35 cellular contexts compared by ENCODE assay signal in genomic region chr4:94905511-94905910, GRCh38.
"Had no signal": no experiment of that assay in that cellular context is flagged by ENCODE, and none has a peak within 500 bp of the region (broad histone marks: within the 10 kb centered on the region; RNA-seq: fewer than 3 reads in every experiment).

No MANE protein-coding gene starts in this region.

- H3K4me3 ChIP-seq: MG63 had no signal

- H3K9me3 ChIP-seq: MG63 had no signal

- H3K27me3 ChIP-seq: MG63 had no signal

- H3K36me3 ChIP-seq: MG63 had no signal

- DNase-seq: Kasumi-1, MG63, MM.1S, MV-4-11, NCI-H1048, NCI-H1092, NCI-H1092 treated with DMSO at 0.1 percent for 48 hours, NCI-H1105, NCI-H1105 treated with DMSO at 0.1 percent for 48 hours, NCI-H1417, NCI-H1417 treated with DMSO at 0.1 percent for 48 hours, NCI-H1436, NCI-H1436 treated with DMSO at 0.1 percent for 48 hours, NCI-H146, NCI-H1694, NCI-H1694 treated with DMSO at 0.1 percent for 48 hours, NCI-H187, NCI-H187 treated with DMSO at 0.1 percent for 48 hours, NCI-H1930, NCI-H2029, NCI-H2029 treated with DMSO at 0.1 percent for 48 hours, NCI-H2081, NCI-H2081 treated with DMSO at 0.1 percent for 48 hours, NCI-H2107, NCI-H2171, NCI-H2171 treated with DMSO at 0.1 percent for 48 hours, NCI-H2227 treated with DMSO at 0.1 percent for 48 hours, NCI-H226, NCI-H345, NCI-H446, NCI-H446 treated with DMSO at 0.1 percent for 48 hours, NCI-H510A, NCI-H510A treated with DMSO at 0.1 percent for 48 hours, NCI-H524, NCI-H524 treated with DMSO at 0.1 percent for 48 hours had no signal
